In the genomic region with DNA sequence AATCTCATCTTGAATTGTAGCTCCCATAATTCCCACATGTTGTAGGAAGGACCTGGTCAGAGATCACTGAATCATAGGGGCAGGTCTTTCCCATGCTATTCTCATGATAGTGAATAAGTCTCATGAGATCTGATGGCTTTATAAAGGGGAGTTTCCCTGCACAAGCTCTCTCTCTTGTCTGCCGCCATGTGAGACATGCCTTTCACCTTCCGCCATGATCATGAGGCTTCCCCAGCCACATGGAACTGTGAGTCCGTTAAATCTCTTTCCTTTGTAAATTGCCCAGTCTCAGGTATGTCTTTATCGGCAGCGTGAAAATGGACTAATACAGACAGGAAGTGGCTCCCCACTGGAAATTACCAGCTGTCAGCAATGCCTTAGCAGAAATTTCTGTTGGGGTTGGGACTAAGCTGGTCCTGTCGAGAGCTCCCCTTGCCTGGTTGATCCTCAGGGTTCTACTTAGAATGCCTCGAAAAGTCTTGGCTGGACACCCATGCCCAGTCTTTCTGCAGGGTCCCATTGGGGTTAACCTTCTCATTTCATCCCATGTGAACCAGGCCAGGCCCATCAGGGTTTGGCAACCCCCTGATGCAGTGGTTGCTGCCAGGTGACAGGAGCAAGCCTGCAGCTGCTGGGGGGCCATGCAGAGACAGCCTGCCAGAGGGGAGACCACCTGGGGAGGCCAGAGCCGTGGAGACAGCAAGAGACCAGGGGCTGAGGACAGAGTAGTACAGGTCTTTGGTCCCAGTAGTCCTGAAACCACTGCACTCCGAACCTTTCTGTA, we compare ENCODE assay signal across 21 cellular contexts. TPM values are rescaled to one million over a fixed set of nuclear protein-coding genes. Genes with fewer than 3 reads are reported as not detected.
DNase-seq lines count a peak whose midpoint lies in the region; ATAC-seq and TF ChIP-seq lines count a peak whose summit lies in the region.
"Had no signal": no experiment of that assay in that cellular context is flagged by ENCODE, and none has a peak within 500 bp of the region (broad histone marks: within the 10 kb centered on the region; RNA-seq: fewer than 3 reads in every experiment).

No MANE protein-coding gene starts in this region.

- no peak overlapping the region for H3K27ac ChIP-seq in coronary artery
- H3K27ac ChIP-seq: KMS-11, PC-9, SJSA1 had no signal

- no peak for ATAC-seq in stimulated activated naive CD8-positive, alpha-beta T cell treated with anti-CD3 and anti-CD28 coated beads, Interleukin-15, Interleukin-2, amounts not matched to agents 100 U/mL and 50 U/mL, for 24 hours
- ATAC-seq in GM21737 (IDR thresholded peaks at IDR 0.05; ENCODE audit: unreplicated experiment): no peak

- no peak overlapping the region for H3K4me3 ChIP-seq in coronary artery
- H3K4me3 ChIP-seq: PC-9, SJSA1 had no signal

- TF ChIP-seq CTCF in coronary artery (IDR thresholded peaks at IDR 0.05): no peak

- DNase-seq in activated effector memory CD4-positive, alpha-beta T cell treated with anti-CD3 and anti-CD28 coated beads, Interleukin-2, amount 50 U/mL, for 16 hours: peak; percentile 46
- no peak for DNase-seq in activated effector memory CD4-positive, alpha-beta T cell treated with Interleukin-2 at 50 U/mL for 16 hours
- peak; percentile 38 for DNase-seq in coronary artery (ENCODE audit: low spot score)
- DNase-seq in mesenteric fat pad (ENCODE audit: low spot score): peak; percentile 72
- no peak for DNase-seq in stimulated activated naive CD8-positive, alpha-beta T cell treated with anti-CD3 and anti-CD28 coated beads, Interleukin-15, Interleukin-2, amounts not matched to agents 100 U/mL and 50 U/mL, for 24 hours
- DNase-seq in CD1c-positive myeloid dendritic cell (ENCODE audit: extremely low spot score): no peak
- DNase-seq: CD4-positive, CD25-positive, alpha-beta regulatory T cell; H7; IMR-90; NCI-H1048; NCI-H1417; NCI-H1694; NCI-H2029 treated with DMSO at 0.1 percent for 48 hours; NCI-H446 treated with DMSO at 0.1 percent for 48 hours; NCI-H526; PC-9; Right ventricle myocardium superior had no signal

RNA-seq across cellular contexts. Expression of gene ABCG1, which starts 2.8 kb away (rescaled TPM):
- total RNA-seq in mesenteric fat pad: 25.9 TPM
- total RNA-seq: RPMI7951 had no signal

Comparison
In these comparisons a context has a peak if more than half of its experiments do, and no peak if none do; other contexts are left out.
1. DNase-seq: peak in activated effector memory CD4-positive, alpha-beta T cell treated with anti-CD3 and anti-CD28 coated beads, Interleukin-2, amount 50 U/mL, for 16 hours (single experiment), coronary artery (single experiment) and mesenteric fat pad (single experiment); none in activated effector memory CD4-positive, alpha-beta T cell treated with Interleukin-2 at 50 U/mL for 16 hours (single experiment), stimulated activated naive CD8-positive, alpha-beta T cell treated with anti-CD3 and anti-CD28 coated beads, Interleukin-15, Interleukin-2, amounts not matched to agents 100 U/mL and 50 U/mL, for 24 hours (single experiment) and CD1c-positive myeloid dendritic cell (single experiment).